In genomic region chr2:169734172-169734847, GRCh38 we compare ENCODE assay signal across 8 cellular contexts. TPM values are rescaled to one million over a fixed set of nuclear protein-coding genes. Genes with fewer than 3 reads are reported as not detected.
A peak's percentile ranks its signal among the peaks of the same experiment; 100 is the strongest.
DNase-seq lines count a peak whose midpoint lies in the region; ATAC-seq and TF ChIP-seq lines count a peak whose summit lies in the region.

No MANE protein-coding gene starts in this region.

- ATAC-seq in GM18867 (IDR thresholded peaks at IDR 0.05; ENCODE audit: unreplicated experiment) (peak; percentile 35), HG03045 (IDR thresholded peaks at IDR 0.05; ENCODE audit: unreplicated experiment) (peak; percentile 47)

- no peaks in the 10 kb centered on the region for H3K27me3 ChIP-seq in liver (ENCODE audit: control insufficient read depth in 4 of 4, insufficient read depth in 4 of 4, low read length in 3 of 4)

- CTCF ChIA-PET in OCI-LY7 (lab: Charles Lee; ENCODE audit: unreplicated experiment) = no interaction called here

- WGBS in liver = 3% methylated on average over 69 of the region's 69 CpGs

- H3K4me1 ChIP-seq in OCI-LY7 (ENCODE audit: insufficient read depth, low read length, poor library complexity, severe bottlenecking) (no peaks in the 10 kb centered on the region), liver (ENCODE audit: control insufficient read depth in 4 of 4, insufficient read depth in 4 of 4, low read length in 3 of 4) (peaks cover 0 to 23% (median 7%) of the 10 kb centered on the region in 4 donors)

- H3K9me3 ChIP-seq in OCI-LY7 (ENCODE audit: low read length) (no peaks in the 10 kb centered on the region), liver (ENCODE audit: control insufficient read depth in 4 of 4, low read length in 3 of 4) (no peaks in the 10 kb centered on the region)

- H3K27ac ChIP-seq in C4-2B = peak overlapping the region; percentile 79
- H3K27ac ChIP-seq in OCI-LY7 (ENCODE audit: low read depth, low read length, poor library complexity, severe bottlenecking) = no peak overlapping the region
- peak overlapping the region; percentile 55 to 66 for H3K27ac ChIP-seq in liver (ENCODE audit: low read depth in 1 of 2, low read length in 2 of 2)
- H3K27ac ChIP-seq in substantia nigra (ENCODE audit: low read depth, low read length, poor library complexity, severe bottlenecking) = peak overlapping the region; percentile 13

- H3K9ac ChIP-seq in liver (ENCODE audit: low read depth in 1 of 2, low read length in 2 of 2) = peak overlapping the region in 1 of 2 donors; percentile 54

- no peaks in the 10 kb centered on the region for H3K79me2 ChIP-seq in OCI-LY7 (ENCODE audit: insufficient read depth, low read depth, low read length)

- no peaks in the 10 kb centered on the region for H3K9me2 ChIP-seq in OCI-LY7 (ENCODE audit: insufficient read depth, low read length)

- no peak for TF ChIP-seq CTCF in C4-2B (conservative IDR thresholded peaks at IDR 0.05)
- TF ChIP-seq CTCF in OCI-LY7 (conservative IDR thresholded peaks at IDR 0.05; ENCODE audit: low read length) = no peak
- no peak for TF ChIP-seq CTCF in cardiac fibroblast (IDR thresholded peaks at IDR 0.05; ENCODE audit: low read depth, low read length)
- no peak for TF ChIP-seq CTCF in liver (IDR thresholded peaks at IDR 0.05; ENCODE audit: low read depth, low read length, missing input control)

- peak overlapping the region; percentile 23; the same call in 1 of the 2 replicates for H3K4me2 ChIP-seq in OCI-LY7 (ENCODE audit: low read length)

- DNase-seq in OCI-LY7 (ENCODE audit: low spot score) (no peak), cardiac fibroblast (ENCODE audit: low read depth in 2 of 2) (no peak), substantia nigra (lab: John Stamatoyannopoulos, UW) (peak in 10 of 49 donors; percentile 4 to 78 (median 30)), amniotic stem cell (lab: John Stamatoyannopoulos, UW) (no peak)

- H3K4me3 ChIP-seq in OCI-LY7 (ENCODE audit: low read depth, low read length, poor library complexity, severe bottlenecking) (no peak overlapping the region), cardiac fibroblast (replicated peaks in 1 of 2; ENCODE audit: low read depth in 2 of 2, low read length in 2 of 2) (peak overlapping the region; percentile 52 to 63), liver (ENCODE audit: low read depth in 1 of 3, low read length in 3 of 3) (peak overlapping the region; percentile 61 to 96 (median 75))

- no peak for TF ChIP-seq RAD21 in liver (IDR thresholded peaks at IDR 0.05)

- intact Hi-C loops in OCI-LY7 (cut with micrococcal nuclease; ENCODE audit: unreplicated experiment) = no loop called here

- POLR2A ChIA-PET in OCI-LY7 (lab: Charles Lee) = no interaction called here

- no peak overlapping the region for H2AFZ ChIP-seq in OCI-LY7 (ENCODE audit: low read length)

- BruUV-seq in OCI-LY7 (replicated peaks; lab: Mats Ljungman, UMichigan) = no TSS peak

- H4K20me1 ChIP-seq in OCI-LY7 (ENCODE audit: insufficient read depth, low read length) = no peaks in the 10 kb centered on the region

- H3K36me3 ChIP-seq in OCI-LY7 (ENCODE audit: insufficient read depth, low read length) = no peaks in the 10 kb centered on the region
- no peaks in the 10 kb centered on the region for H3K36me3 ChIP-seq in liver (ENCODE audit: control insufficient read depth in 4 of 4, insufficient read depth in 3 of 4, low read depth in 1 of 4, low read length in 3 of 4)

TF ChIP-seq in liver, 16 proteins besides CTCF, POLR2A, EP300 and RAD21:
- TF ChIP-seq, protein P1, sequence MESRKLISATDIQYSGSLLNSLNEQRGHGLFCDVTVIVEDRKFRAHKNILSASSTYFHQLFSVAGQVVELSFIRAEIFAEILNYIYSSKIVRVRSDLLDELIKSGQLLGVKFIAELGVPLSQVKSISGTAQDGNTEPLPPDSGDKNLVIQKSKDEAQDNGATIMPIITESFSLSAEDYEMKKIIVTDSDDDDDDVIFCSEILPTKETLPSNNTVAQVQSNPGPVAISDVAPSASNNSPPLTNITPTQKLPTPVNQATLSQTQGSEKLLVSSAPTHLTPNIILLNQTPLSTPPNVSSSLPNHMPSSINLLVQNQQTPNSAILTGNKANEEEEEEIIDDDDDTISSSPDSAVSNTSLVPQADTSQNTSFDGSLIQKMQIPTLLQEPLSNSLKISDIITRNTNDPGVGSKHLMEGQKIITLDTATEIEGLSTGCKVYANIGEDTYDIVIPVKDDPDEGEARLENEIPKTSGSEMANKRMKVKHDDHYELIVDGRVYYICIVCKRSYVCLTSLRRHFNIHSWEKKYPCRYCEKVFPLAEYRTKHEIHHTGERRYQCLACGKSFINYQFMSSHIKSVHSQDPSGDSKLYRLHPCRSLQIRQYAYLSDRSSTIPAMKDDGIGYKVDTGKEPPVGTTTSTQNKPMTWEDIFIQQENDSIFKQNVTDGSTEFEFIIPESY (IDR thresholded peaks at IDR 0.05) = no peak
- TF ChIP-seq RXRA (IDR thresholded peaks at IDR 0.05) = no peak
- TF ChIP-seq, protein P2, sequence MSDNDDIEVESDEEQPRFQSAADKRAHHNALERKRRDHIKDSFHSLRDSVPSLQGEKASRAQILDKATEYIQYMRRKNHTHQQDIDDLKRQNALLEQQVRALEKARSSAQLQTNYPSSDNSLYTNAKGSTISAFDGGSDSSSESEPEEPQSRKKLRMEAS (IDR thresholded peaks at IDR 0.05) = no peak
- no peak for TF ChIP-seq TAF1 (conservative IDR thresholded peaks at IDR 0.05)
- TF ChIP-seq SP1 (IDR thresholded peaks at IDR 0.05) = no peak
- no peak for TF ChIP-seq FOXA1 (IDR thresholded peaks at IDR 0.05)
- TF ChIP-seq NR2F2 (IDR thresholded peaks at IDR 0.05) = no peak
- no peak for TF ChIP-seq JUND (IDR thresholded peaks at IDR 0.05)
- TF ChIP-seq EGR1 (IDR thresholded peaks at IDR 0.05; ENCODE audit: low read depth in 2 of 2) = no peak
- TF ChIP-seq HNF4G (IDR thresholded peaks at IDR 0.05) = no peak
- TF ChIP-seq GABPA (IDR thresholded peaks at IDR 0.05 in 1 of 2, conservative IDR thresholded peaks at IDR 0.05 in 1 of 2) = no peak
- TF ChIP-seq YY1 (IDR thresholded peaks at IDR 0.05) = no peak
- no peak for TF ChIP-seq FOXA2 (IDR thresholded peaks at IDR 0.05)

RNA-seq across cellular contexts. Expression of gene KLHL23, which starts 0.7 kb away (rescaled TPM):
- 0.21 and 2.4 TPM in 2 replicates for total RNA-seq in OCI-LY7 (2014; rRNA removed; shearing (Covaris generic))
- total RNA-seq in OCI-LY7 (2022) = 0.79 and 0.82 TPM in 2 replicates
- 10 to 100 TPM; 10.2 to 11.9 TPM for total RNA-seq in liver
- polyA plus RNA-seq in liver = 1 to 10 TPM; 2.6 to 5.3 TPM

RNA-seq across cellular contexts. Expression of gene PHOSPHO2, which starts 40.0 kb away (rescaled TPM):
- 2.8 and 4.8 TPM in 2 replicates for total RNA-seq in OCI-LY7 (2014; rRNA removed; shearing (Covaris generic))
- total RNA-seq in OCI-LY7 (2022) (2.9 and 4.2 TPM in 2 replicates), liver (1 to 10 TPM; 2.5 to 4.7 TPM)
- 1 to 10 TPM; 1.4 to 5.3 TPM for polyA plus RNA-seq in liver

RNA-seq across cellular contexts. Expression of gene CFAP210, which starts 40.1 kb away (rescaled TPM):
- total RNA-seq in OCI-LY7 (2014; rRNA removed; shearing (Covaris generic)) = not detected in 2 replicates
- total RNA-seq in OCI-LY7 (2022) (not detected in 2 replicates), liver (under 1 TPM; 0.08 to 0.33 TPM)
- under 1 TPM; 0.02 to 0.42 TPM for polyA plus RNA-seq in liver
